Comparison of ENCODE assay signal across 14 cellular contexts in genomic region chrX:65686246-65686645, GRCh38. TPM values are rescaled to one million over a fixed set of nuclear protein-coding genes. Genes with fewer than 3 reads are reported as not detected.
DNase-seq lines count a peak whose midpoint lies in the region; ATAC-seq and TF ChIP-seq lines count a peak whose summit lies in the region.
"Had no signal": no experiment of that assay in that cellular context is flagged by ENCODE, and none has a peak within 500 bp of the region (broad histone marks: within the 10 kb centered on the region; RNA-seq: fewer than 3 reads in every experiment).

No MANE protein-coding gene starts in this region.

- 0 out of 2 replicates have a peak overlapping the region, but pooled peaks have one; percentile 7 for H3K9ac ChIP-seq in Karpas-422 (ENCODE audit: low read length)

- no peak overlapping the region for H3K4me2 ChIP-seq in Karpas-422 (ENCODE audit: low read depth, low read length, poor library complexity, severe bottlenecking)

- DNase-seq in CD8-positive, alpha-beta T cell = no peak
- DNase-seq in Karpas-422 = no peak
- DNase-seq in chondrocyte (ENCODE audit: low spot score) = no peak
- DNase-seq in osteocyte (ENCODE audit: extremely low spot score, unreplicated experiment) = no peak
- no peak for DNase-seq in omental fat pad (ENCODE audit: low spot score)
- DNase-seq in NCI-H1092 treated with DMSO at 0.1 percent for 48 hours (lab: John Stamatoyannopoulos, UW) = no peak
- DNase-seq in GM13977 (ENCODE audit: low spot score) = no peak
- no peak for DNase-seq in erythroblast (lab: John Stamatoyannopoulos, UW)
- DNase-seq: activated naive CD8-positive, alpha-beta T cell treated with anti-CD3 and anti-CD28 coated beads, Interleukin-2, amount 10 ng/mL, durations not matched to agents 7 days and 5 days; foreskin keratinocyte; H7; NCI-H187 had no signal

- H2AFZ ChIP-seq in Karpas-422 (ENCODE audit: low read length) = no peak overlapping the region

- H3K9me3 ChIP-seq in CD8-positive, alpha-beta T cell (ENCODE audit: low read length) = no peaks in the 10 kb centered on the region
- H3K9me3 ChIP-seq in Karpas-422 (ENCODE audit: low read length) = no peaks in the 10 kb centered on the region; the same call in 1 of the 2 replicates
- H3K9me3 ChIP-seq: tibial nerve had no signal

- H3K9me3 Mint-ChIP-seq in CD8-positive, alpha-beta T cell = no peaks in the 10 kb centered on the region
- H3K9me3 Mint-ChIP-seq in chondrocyte (ENCODE audit: low read depth) = peaks cover 4% of the 10 kb centered on the region
- H3K9me3 Mint-ChIP-seq in osteocyte (ENCODE audit: unreplicated experiment) = peaks cover 4% of the 10 kb centered on the region
- H3K9me3 Mint-ChIP-seq: activated naive CD8-positive, alpha-beta T cell treated with anti-CD3 and anti-CD28 coated beads, Interleukin-2, amount 10 ng/mL, durations not matched to agents 7 days and 5 days had no signal

- H4K20me1 ChIP-seq in Karpas-422 (ENCODE audit: insufficient read depth, low read depth, low read length) = 0 out of 2 replicates have a peak, but pooled peaks cover 2% of the 10 kb centered on the region

- peaks cover 94% of the 10 kb centered on the region for H3K4me1 ChIP-seq in CD8-positive, alpha-beta T cell (ENCODE audit: insufficient read depth, low read length)
- peaks cover 79% of the 10 kb centered on the region for H3K4me1 ChIP-seq in Karpas-422 (ENCODE audit: low read length)

- peak overlapping the region; percentile 53 for H3K4me3 Mint-ChIP-seq in CD8-positive, alpha-beta T cell
- H3K4me3 Mint-ChIP-seq in chondrocyte (ENCODE audit: unreplicated experiment) (no peak overlapping the region), osteocyte (ENCODE audit: unreplicated experiment) (no peak overlapping the region)

- in situ Hi-C loops in GM13977 (cut with MboI; ENCODE audit: low pct_unique_long_range_greater_than_20kb, low sequenced_read_pairs, unreplicated experiment) = no loop called here

- peaks cover 48% of the 10 kb centered on the region for H3K36me3 Mint-ChIP-seq in CD8-positive, alpha-beta T cell
- H3K36me3 Mint-ChIP-seq in chondrocyte (ENCODE audit: low read depth) (no peaks in the 10 kb centered on the region), osteocyte (ENCODE audit: unreplicated experiment) (peaks cover 2% of the 10 kb centered on the region)

- no peaks in the 10 kb centered on the region for H3K36me3 ChIP-seq in CD8-positive, alpha-beta T cell (ENCODE audit: insufficient read depth, low read length)
- H3K36me3 ChIP-seq in Karpas-422 (ENCODE audit: insufficient read depth, low read length) = no peaks in the 10 kb centered on the region
- H3K36me3 ChIP-seq: tibial nerve had no signal

- H3K27me3 ChIP-seq in CD8-positive, alpha-beta T cell (ENCODE audit: insufficient read depth, low read length) = no peaks in the 10 kb centered on the region
- no peaks in the 10 kb centered on the region for H3K27me3 ChIP-seq in Karpas-422 (ENCODE audit: low read length)
- H3K27me3 ChIP-seq: foreskin keratinocyte had no signal

- H3K79me2 ChIP-seq in Karpas-422 (ENCODE audit: low read length) = peaks cover 97% of the 10 kb centered on the region

- peak overlapping the region; percentile 87 for H3K27ac Mint-ChIP-seq in CD8-positive, alpha-beta T cell
- H3K27ac Mint-ChIP-seq in chondrocyte (ENCODE audit: unreplicated experiment) (peak overlapping the region; percentile 6), osteocyte (ENCODE audit: unreplicated experiment) (peak overlapping the region; percentile 27)

- H3K9me2 ChIP-seq in Karpas-422 (replicated peaks; ENCODE audit: insufficient read depth, low read length) = no peaks in the 10 kb centered on the region

- H3K4me1 Mint-ChIP-seq in CD8-positive, alpha-beta T cell (ENCODE audit: low read depth) = peaks cover 85% of the 10 kb centered on the region
- peaks cover 69% of the 10 kb centered on the region for H3K4me1 Mint-ChIP-seq in chondrocyte (ENCODE audit: low read depth)
- peaks cover 32% of the 10 kb centered on the region for H3K4me1 Mint-ChIP-seq in osteocyte (ENCODE audit: unreplicated experiment)

- no peak for ATAC-seq in CD8-positive, alpha-beta T cell
- ATAC-seq in omental fat pad (ENCODE audit: low FRiP score) = no peak
- ATAC-seq: activated CD4-positive, CD25-positive, alpha-beta regulatory T cell treated with anti-CD3 and anti-CD28 coated beads, Interleukin-2, amount 50 U/mL, for 24 hours; foreskin keratinocyte had no signal

- H3K4me3 ChIP-seq in CD8-positive, alpha-beta T cell (ENCODE audit: low read depth, low read length) = no peak overlapping the region
- H3K4me3 ChIP-seq in Karpas-422 (ENCODE audit: low read length) = no peak overlapping the region
- H3K4me3 ChIP-seq: tibial nerve had no signal

- peak overlapping the region; percentile 23 for H3K27ac ChIP-seq in CD8-positive, alpha-beta T cell (ENCODE audit: low read depth, low read length)
- peak overlapping the region; percentile 44; the same call in 1 of the 2 replicates for H3K27ac ChIP-seq in Karpas-422 (ENCODE audit: low read length)
- H3K27ac ChIP-seq: foreskin keratinocyte had no signal

- no peak for TF ChIP-seq POLR2A in erythroblast (IDR thresholded peaks at IDR 0.05; ENCODE audit: low read length)

- CTCF ChIA-PET in CD8-positive, alpha-beta T cell (lab: Charles Lee) = interaction anchor here (1.1 to 1.9 kb wide), 3 partner anchors 14 to 59 kb away, joined by 3 to 5 read pairs (median 3); no protein-coding TSS in a partner anchor

- H3K27me3 Mint-ChIP-seq in CD8-positive, alpha-beta T cell (ENCODE audit: low read depth) = no peaks in the 10 kb centered on the region
- H3K27me3 Mint-ChIP-seq in chondrocyte (ENCODE audit: low read depth) (no peaks in the 10 kb centered on the region), osteocyte (ENCODE audit: unreplicated experiment) (no peaks in the 10 kb centered on the region)
- H3K27me3 Mint-ChIP-seq: activated naive CD8-positive, alpha-beta T cell treated with anti-CD3 and anti-CD28 coated beads, Interleukin-2, amount 10 ng/mL, durations not matched to agents 7 days and 5 days had no signal

- no peak for TF ChIP-seq CTCF in CD8-positive, alpha-beta T cell (IDR thresholded peaks at IDR 0.05)
- no peak for TF ChIP-seq CTCF in chondrocyte (IDR thresholded peaks at IDR 0.05)
- TF ChIP-seq CTCF in osteocyte (IDR thresholded peaks at IDR 0.05) = no peak
- TF ChIP-seq CTCF in omental fat pad (IDR thresholded peaks at IDR 0.05) = no peak
- TF ChIP-seq CTCF in GM13977 (IDR thresholded peaks at IDR 0.05; ENCODE audit: extremely low read depth, insufficient read depth, missing control alignments) = no peak

- intact Hi-C loops in CD8-positive, alpha-beta T cell (cut with DNase I, micrococcal nuclease) = loop anchor here in 1 of 2 experiments (2.0 to 5.0 kb wide), 2 partner anchors 13 to 36 kb away; no protein-coding TSS in a partner anchor

- POLR2A ChIA-PET in CD8-positive, alpha-beta T cell (lab: Charles Lee) = interaction anchor here (1.0 to 2.8 kb wide), 2 partner anchors 8 to 11 kb away, joined by 3 to 7 read pairs; no protein-coding TSS in a partner anchor

RNA-seq across cellular contexts. Expression of gene MSN, which starts 18.8 kb away (rescaled TPM):
- total RNA-seq in CD8-positive, alpha-beta T cell = 100 to 1,000 TPM; 285 to 286 TPM
- 255 and 361 TPM in 2 replicates for total RNA-seq in Karpas-422 (2014; rRNA removed; shearing (Covaris generic); ENCODE audit: low replicate concordance)
- 335 to 384 TPM (median 382 TPM) in 3 replicates for total RNA-seq in chondrocyte
- 236 and 241 TPM in 2 replicates for total RNA-seq in osteocyte
- total RNA-seq in omental fat pad = 100 to 1,000 TPM; 166 to 412 (median 274) TPM

Comparison
In these comparisons a context has a peak if more than half of its experiments do, and no peak if none do; other contexts are left out.
1. H3K27ac Mint-ChIP-seq: peak in every context shown above with its lines; median percentile 87 in CD8-positive, alpha-beta T cell; 27 in osteocyte; 6 in chondrocyte.